ENCODE assay signal across 11 cellular contexts in the genomic region with DNA sequence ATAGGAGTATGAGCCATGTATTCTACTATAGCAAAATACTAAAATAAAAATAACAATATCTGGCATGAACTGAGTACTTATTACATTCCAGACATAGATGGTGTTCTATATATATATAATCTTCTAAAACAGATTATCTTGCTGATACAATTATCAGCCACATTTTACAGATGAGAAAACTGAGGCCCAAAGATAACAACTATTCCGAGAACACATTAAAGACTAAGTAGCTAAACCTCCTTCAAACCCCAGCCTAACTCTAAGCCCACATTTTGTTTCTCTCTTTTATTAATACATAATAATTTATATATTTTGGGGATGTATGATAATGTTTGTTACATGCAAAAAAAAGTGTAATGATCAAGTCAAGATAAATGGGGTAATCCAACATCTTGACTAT.
"Had no signal": no experiment of that assay in that cellular context is flagged by ENCODE, and none has a peak within 500 bp of the region (broad histone marks: within the 10 kb centered on the region; RNA-seq: fewer than 3 reads in every experiment).

No MANE protein-coding gene starts in this region.

- H2AFZ ChIP-seq: GM23248, GM23338 had no signal

- ATAC-seq: GM23338, HCT116 had no signal

- H3K4me3 ChIP-seq: GM23248, GM23338, HAP-1 had no signal

- H3K27ac ChIP-seq: GM23248 had no signal

- H3K9ac ChIP-seq: GM23248 had no signal

- H3K36me3 ChIP-seq: HAP-1 had no signal

- FAIRE-seq: H1, H54 had no signal

- H3K4me2 ChIP-seq: GM23338 had no signal

- H3K4me1 ChIP-seq: HAP-1 had no signal

- DNase-seq: GM23248, GOT3, H7, H9, HCEC 1CT, HFFc6 had no signal
